ENCODE assay signal across 1 cellular context in genomic region chr19:3975637-3976087, GRCh38.
TF ChIP-seq lines count a peak whose summit lies in the region.

No MANE protein-coding gene starts in this region.

TF ChIP-seq in K562, 482 proteins besides CTCF, POLR2A, EP300 and RAD21 (continued from another document and continues in another):
- TF ChIP-seq, protein P1, sequence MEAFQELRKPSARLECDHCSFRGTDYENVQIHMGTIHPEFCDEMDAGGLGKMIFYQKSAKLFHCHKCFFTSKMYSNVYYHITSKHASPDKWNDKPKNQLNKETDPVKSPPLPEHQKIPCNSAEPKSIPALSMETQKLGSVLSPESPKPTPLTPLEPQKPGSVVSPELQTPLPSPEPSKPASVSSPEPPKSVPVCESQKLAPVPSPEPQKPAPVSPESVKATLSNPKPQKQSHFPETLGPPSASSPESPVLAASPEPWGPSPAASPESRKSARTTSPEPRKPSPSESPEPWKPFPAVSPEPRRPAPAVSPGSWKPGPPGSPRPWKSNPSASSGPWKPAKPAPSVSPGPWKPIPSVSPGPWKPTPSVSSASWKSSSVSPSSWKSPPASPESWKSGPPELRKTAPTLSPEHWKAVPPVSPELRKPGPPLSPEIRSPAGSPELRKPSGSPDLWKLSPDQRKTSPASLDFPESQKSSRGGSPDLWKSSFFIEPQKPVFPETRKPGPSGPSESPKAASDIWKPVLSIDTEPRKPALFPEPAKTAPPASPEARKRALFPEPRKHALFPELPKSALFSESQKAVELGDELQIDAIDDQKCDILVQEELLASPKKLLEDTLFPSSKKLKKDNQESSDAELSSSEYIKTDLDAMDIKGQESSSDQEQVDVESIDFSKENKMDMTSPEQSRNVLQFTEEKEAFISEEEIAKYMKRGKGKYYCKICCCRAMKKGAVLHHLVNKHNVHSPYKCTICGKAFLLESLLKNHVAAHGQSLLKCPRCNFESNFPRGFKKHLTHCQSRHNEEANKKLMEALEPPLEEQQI (IDR thresholded peaks at IDR 0.05): no peak
- TF ChIP-seq, protein P2, sequence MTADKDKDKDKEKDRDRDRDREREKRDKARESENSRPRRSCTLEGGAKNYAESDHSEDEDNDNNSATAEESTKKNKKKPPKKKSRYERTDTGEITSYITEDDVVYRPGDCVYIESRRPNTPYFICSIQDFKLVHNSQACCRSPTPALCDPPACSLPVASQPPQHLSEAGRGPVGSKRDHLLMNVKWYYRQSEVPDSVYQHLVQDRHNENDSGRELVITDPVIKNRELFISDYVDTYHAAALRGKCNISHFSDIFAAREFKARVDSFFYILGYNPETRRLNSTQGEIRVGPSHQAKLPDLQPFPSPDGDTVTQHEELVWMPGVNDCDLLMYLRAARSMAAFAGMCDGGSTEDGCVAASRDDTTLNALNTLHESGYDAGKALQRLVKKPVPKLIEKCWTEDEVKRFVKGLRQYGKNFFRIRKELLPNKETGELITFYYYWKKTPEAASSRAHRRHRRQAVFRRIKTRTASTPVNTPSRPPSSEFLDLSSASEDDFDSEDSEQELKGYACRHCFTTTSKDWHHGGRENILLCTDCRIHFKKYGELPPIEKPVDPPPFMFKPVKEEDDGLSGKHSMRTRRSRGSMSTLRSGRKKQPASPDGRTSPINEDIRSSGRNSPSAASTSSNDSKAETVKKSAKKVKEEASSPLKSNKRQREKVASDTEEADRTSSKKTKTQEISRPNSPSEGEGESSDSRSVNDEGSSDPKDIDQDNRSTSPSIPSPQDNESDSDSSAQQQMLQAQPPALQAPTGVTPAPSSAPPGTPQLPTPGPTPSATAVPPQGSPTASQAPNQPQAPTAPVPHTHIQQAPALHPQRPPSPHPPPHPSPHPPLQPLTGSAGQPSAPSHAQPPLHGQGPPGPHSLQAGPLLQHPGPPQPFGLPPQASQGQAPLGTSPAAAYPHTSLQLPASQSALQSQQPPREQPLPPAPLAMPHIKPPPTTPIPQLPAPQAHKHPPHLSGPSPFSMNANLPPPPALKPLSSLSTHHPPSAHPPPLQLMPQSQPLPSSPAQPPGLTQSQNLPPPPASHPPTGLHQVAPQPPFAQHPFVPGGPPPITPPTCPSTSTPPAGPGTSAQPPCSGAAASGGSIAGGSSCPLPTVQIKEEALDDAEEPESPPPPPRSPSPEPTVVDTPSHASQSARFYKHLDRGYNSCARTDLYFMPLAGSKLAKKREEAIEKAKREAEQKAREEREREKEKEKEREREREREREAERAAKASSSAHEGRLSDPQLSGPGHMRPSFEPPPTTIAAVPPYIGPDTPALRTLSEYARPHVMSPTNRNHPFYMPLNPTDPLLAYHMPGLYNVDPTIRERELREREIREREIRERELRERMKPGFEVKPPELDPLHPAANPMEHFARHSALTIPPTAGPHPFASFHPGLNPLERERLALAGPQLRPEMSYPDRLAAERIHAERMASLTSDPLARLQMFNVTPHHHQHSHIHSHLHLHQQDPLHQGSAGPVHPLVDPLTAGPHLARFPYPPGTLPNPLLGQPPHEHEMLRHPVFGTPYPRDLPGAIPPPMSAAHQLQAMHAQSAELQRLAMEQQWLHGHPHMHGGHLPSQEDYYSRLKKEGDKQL (CRISPR knock-in tag; IDR thresholded peaks at IDR 0.05; ENCODE audit: borderline replicate concordance): no peak
- TF ChIP-seq NCOA1 (IDR thresholded peaks at IDR 0.05; ENCODE audit: low read depth): no peak
- TF ChIP-seq, protein P3, sequence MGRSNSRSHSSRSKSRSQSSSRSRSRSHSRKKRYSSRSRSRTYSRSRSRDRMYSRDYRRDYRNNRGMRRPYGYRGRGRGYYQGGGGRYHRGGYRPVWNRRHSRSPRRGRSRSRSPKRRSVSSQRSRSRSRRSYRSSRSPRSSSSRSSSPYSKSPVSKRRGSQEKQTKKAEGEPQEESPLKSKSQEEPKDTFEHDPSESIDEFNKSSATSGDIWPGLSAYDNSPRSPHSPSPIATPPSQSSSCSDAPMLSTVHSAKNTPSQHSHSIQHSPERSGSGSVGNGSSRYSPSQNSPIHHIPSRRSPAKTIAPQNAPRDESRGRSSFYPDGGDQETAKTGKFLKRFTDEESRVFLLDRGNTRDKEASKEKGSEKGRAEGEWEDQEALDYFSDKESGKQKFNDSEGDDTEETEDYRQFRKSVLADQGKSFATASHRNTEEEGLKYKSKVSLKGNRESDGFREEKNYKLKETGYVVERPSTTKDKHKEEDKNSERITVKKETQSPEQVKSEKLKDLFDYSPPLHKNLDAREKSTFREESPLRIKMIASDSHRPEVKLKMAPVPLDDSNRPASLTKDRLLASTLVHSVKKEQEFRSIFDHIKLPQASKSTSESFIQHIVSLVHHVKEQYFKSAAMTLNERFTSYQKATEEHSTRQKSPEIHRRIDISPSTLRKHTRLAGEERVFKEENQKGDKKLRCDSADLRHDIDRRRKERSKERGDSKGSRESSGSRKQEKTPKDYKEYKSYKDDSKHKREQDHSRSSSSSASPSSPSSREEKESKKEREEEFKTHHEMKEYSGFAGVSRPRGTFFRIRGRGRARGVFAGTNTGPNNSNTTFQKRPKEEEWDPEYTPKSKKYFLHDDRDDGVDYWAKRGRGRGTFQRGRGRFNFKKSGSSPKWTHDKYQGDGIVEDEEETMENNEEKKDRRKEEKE (IDR thresholded peaks at IDR 0.05; ENCODE audit: borderline replicate concordance in 1 of 2, control insufficient read depth in 1 of 2, low read depth in 2 of 2, low read length in 1 of 2): peak in 1 of 2 experiments; percentile 54; a peak in 1 of 4 replicates
- TF ChIP-seq ZBTB40 (IDR thresholded peaks at IDR 0.05): no peak
- no peak for TF ChIP-seq ZBTB40 (CRISPR knock-in tag; IDR thresholded peaks at IDR 0.05)
- TF ChIP-seq PHF8 (IDR thresholded peaks at IDR 0.05; ENCODE audit: borderline replicate concordance, low read length): no peak
- no peak for TF ChIP-seq ZNF609 (CRISPR knock-in tag; IDR thresholded peaks at IDR 0.05; ENCODE audit: borderline replicate concordance)
- no peak for TF ChIP-seq TBL1XR1 (IDR thresholded peaks at IDR 0.05; ENCODE audit: low read length in 2 of 2)
- no peak for TF ChIP-seq BACH1 (tag; IDR thresholded peaks at IDR 0.05)
- no peak for TF ChIP-seq XRCC5 (IDR thresholded peaks at IDR 0.05; ENCODE audit: low read depth, low read length)
- TF ChIP-seq, protein P4, sequence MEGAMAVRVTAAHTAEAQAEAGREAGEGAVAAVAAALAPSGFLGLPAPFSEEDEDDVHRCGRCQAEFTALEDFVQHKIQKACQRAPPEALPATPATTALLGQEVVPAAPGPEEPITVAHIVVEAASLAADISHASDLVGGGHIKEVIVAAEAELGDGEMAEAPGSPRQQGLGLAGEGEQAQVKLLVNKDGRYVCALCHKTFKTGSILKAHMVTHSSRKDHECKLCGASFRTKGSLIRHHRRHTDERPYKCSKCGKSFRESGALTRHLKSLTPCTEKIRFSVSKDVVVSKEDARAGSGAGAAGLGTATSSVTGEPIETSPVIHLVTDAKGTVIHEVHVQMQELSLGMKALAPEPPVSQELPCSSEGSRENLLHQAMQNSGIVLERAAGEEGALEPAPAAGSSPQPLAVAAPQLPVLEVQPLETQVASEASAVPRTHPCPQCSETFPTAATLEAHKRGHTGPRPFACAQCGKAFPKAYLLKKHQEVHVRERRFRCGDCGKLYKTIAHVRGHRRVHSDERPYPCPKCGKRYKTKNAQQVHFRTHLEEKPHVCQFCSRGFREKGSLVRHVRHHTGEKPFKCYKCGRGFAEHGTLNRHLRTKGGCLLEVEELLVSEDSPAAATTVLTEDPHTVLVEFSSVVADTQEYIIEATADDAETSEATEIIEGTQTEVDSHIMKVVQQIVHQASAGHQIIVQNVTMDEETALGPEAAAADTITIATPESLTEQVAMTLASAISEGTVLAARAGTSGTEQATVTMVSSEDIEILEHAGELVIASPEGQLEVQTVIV (CRISPR knock-in tag; IDR thresholded peaks at IDR 0.05; ENCODE audit: borderline replicate concordance): no peak
- TF ChIP-seq, protein P5, sequence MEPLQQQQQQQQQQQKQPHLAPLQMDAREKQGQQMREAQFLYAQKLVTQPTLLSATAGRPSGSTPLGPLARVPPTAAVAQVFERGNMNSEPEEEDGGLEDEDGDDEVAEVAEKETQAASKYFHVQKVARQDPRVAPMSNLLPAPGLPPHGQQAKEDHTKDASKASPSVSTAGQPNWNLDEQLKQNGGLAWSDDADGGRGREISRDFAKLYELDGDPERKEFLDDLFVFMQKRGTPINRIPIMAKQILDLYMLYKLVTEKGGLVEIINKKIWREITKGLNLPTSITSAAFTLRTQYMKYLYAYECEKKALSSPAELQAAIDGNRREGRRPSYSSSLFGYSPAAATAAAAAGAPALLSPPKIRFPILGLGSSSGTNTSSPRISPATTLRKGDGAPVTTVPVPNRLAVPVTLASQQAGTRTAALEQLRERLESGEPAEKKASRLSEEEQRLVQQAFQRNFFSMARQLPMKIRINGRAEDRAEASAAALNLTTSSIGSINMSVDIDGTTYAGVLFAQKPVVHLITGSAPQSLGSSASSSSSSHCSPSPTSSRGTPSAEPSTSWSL (CRISPR knock-in tag; IDR thresholded peaks at IDR 0.05; ENCODE audit: borderline replicate concordance): no peak
- no peak for TF ChIP-seq KHSRP (IDR thresholded peaks at IDR 0.05)
